1 cellular context compared by ENCODE assay signal in genomic region chr11:126328001-126328390, GRCh38.
TF ChIP-seq lines count a peak whose summit lies in the region.

No MANE protein-coding gene starts in this region.

TF ChIP-seq in H1, 55 proteins besides CTCF, POLR2A, EP300 and RAD21:
- TF ChIP-seq MAFK (IDR thresholded peaks at IDR 0.05; ENCODE audit: low read depth, low read length) (no peak), SP1 (IDR thresholded peaks at IDR 0.05; ENCODE audit: low read depth, low read length) (no peak)
- TF ChIP-seq, protein P1, sequence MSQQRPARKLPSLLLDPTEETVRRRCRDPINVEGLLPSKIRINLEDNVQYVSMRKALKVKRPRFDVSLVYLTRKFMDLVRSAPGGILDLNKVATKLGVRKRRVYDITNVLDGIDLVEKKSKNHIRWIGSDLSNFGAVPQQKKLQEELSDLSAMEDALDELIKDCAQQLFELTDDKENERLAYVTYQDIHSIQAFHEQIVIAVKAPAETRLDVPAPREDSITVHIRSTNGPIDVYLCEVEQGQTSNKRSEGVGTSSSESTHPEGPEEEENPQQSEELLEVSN (IDR thresholded peaks at IDR 0.05) = no peak
TF ChIP-seq in H1: peak in this region for 0.
